In the genomic region with DNA sequence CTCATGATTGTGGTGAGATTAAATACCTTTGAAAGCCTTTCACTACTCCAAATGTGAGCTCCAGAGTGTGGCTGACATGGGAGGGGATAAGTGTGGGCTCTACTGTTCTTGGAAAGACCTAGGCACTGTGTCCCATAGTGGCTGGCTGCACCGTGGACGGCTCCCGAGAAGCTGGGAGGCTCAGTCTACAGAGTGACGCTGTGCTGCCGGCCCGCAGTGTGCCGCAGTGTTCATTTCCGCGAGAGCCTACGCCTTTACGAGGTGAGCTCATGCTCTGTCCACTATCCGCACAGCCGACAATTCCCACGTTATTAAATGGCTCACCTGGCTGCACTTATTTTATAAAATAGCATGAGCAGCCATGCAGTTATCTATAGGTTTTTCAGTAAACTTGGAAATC, we compare ENCODE assay signal across 8 cellular contexts.
"Had no signal": no experiment of that assay in that cellular context is flagged by ENCODE, and none has a peak within 500 bp of the region (broad histone marks: within the 10 kb centered on the region; RNA-seq: fewer than 3 reads in every experiment).

No MANE protein-coding gene starts in this region.

- DNase-seq: GM23248, GOT3, H7, H9, HCEC 1CT, HFFc6 had no signal

- H3K27ac Mint-ChIP-seq: GM23338, H9, HFFc6 had no signal

- H3K9me3 Mint-ChIP-seq: H9 had no signal

- H3K4me1 Mint-ChIP-seq: GM23338, H9 had no signal

- H3K4me3 ChIP-seq: GM23248, GM23338, HAP-1 had no signal

- H3K27ac ChIP-seq: GM23248 had no signal

- H3K4me1 ChIP-seq: HAP-1 had no signal

- H3K4me3 Mint-ChIP-seq: GM23338, H9, HFFc6 had no signal

- H3K36me3 ChIP-seq: HAP-1 had no signal

- H3K9me3 ChIP-seq: HAP-1 had no signal
